2 cellular contexts compared by ENCODE assay signal in genomic region chr5:66992547-66992946, GRCh38.
TF ChIP-seq lines count a peak whose summit lies in the region.

No MANE protein-coding gene starts in this region.

TF ChIP-seq in HepG2, 621 proteins besides CTCF, POLR2A, EP300 and RAD21 (continued from another document):
- no peak for TF ChIP-seq RERE (CRISPR knock-in tag; IDR thresholded peaks at IDR 0.05; ENCODE audit: low read depth)
- no peak for TF ChIP-seq ZBTB7A (CRISPR knock-in tag; IDR thresholded peaks at IDR 0.05)
- no peak for TF ChIP-seq ZNF770 (CRISPR knock-in tag; IDR thresholded peaks at IDR 0.05)
- TF ChIP-seq ZSCAN9 (CRISPR knock-in tag; IDR thresholded peaks at IDR 0.05; ENCODE audit: borderline replicate concordance), result no peak
- no peak for TF ChIP-seq ZNF20 (CRISPR knock-in tag; IDR thresholded peaks at IDR 0.05)
- no peak for TF ChIP-seq ZSCAN25 (CRISPR knock-in tag; IDR thresholded peaks at IDR 0.05)
- no peak for TF ChIP-seq LRRFIP1 (CRISPR knock-in tag; conservative IDR thresholded peaks at IDR 0.05)
- TF ChIP-seq CEBPG (CRISPR knock-in tag; IDR thresholded peaks at IDR 0.05), result peak; percentile 41; the same call in 1 of the 2 replicates
- no peak for TF ChIP-seq ZNF670 (CRISPR knock-in tag; IDR thresholded peaks at IDR 0.05; ENCODE audit: borderline replicate concordance)
- TF ChIP-seq SALL2 (CRISPR knock-in tag; IDR thresholded peaks at IDR 0.05), result no peak
- TF ChIP-seq ZNF362 (CRISPR knock-in tag; IDR thresholded peaks at IDR 0.05; ENCODE audit: borderline replicate concordance), result no peak
- TF ChIP-seq YY1 (IDR thresholded peaks at IDR 0.05; ENCODE audit: insufficient read depth, insufficient replicate concordance, low read depth, low read length), result no peak
TF ChIP-seq in HepG2: peak in this region for 2.

TF ChIP-seq in SK-N-SH treated with all-trans-retinoic acid at 6 μM for 48 hours, 23 proteins besides CTCF, POLR2A, EP300 and RAD21 (continued from another document):
- no peak for TF ChIP-seq PATZ1 (CRISPR knock-in tag; IDR thresholded peaks at IDR 0.05; ENCODE audit: borderline replicate concordance)
- no peak for TF ChIP-seq ISL1 (CRISPR knock-in tag; IDR thresholded peaks at IDR 0.05)
- TF ChIP-seq RARB (CRISPR knock-in tag; IDR thresholded peaks at IDR 0.05), result no peak
- no peak for TF ChIP-seq PPARA (CRISPR knock-in tag; IDR thresholded peaks at IDR 0.05; ENCODE audit: borderline replicate concordance)
- no peak for TF ChIP-seq ZFP3 (CRISPR knock-in tag; IDR thresholded peaks at IDR 0.05)
- no peak for TF ChIP-seq CSRNP3 (CRISPR knock-in tag; IDR thresholded peaks at IDR 0.05)
- TF ChIP-seq TSHZ2 (CRISPR knock-in tag; IDR thresholded peaks at IDR 0.05), result no peak
- TF ChIP-seq ZNF8 (CRISPR knock-in tag; IDR thresholded peaks at IDR 0.05), result no peak
- TF ChIP-seq BACH2 (CRISPR knock-in tag; IDR thresholded peaks at IDR 0.05; ENCODE audit: borderline replicate concordance), result no peak
- no peak for TF ChIP-seq TCF4 (CRISPR knock-in tag; IDR thresholded peaks at IDR 0.05; ENCODE audit: borderline replicate concordance)
- no peak for TF ChIP-seq SNAI2 (CRISPR knock-in tag; IDR thresholded peaks at IDR 0.05)
- TF ChIP-seq ZNF565 (CRISPR knock-in tag; conservative IDR thresholded peaks at IDR 0.05; ENCODE audit: low read depth), result no peak
- no peak for TF ChIP-seq CSDC2 (CRISPR knock-in tag; IDR thresholded peaks at IDR 0.05)
- TF ChIP-seq ZC3H10 (CRISPR knock-in tag; IDR thresholded peaks at IDR 0.05), result no peak
- TF ChIP-seq ESRRG (CRISPR knock-in tag; IDR thresholded peaks at IDR 0.05), result no peak
- no peak for TF ChIP-seq ZNF70 (CRISPR knock-in tag; IDR thresholded peaks at IDR 0.05)
- no peak for TF ChIP-seq ARNTL (CRISPR knock-in tag; IDR thresholded peaks at IDR 0.05; ENCODE audit: borderline replicate concordance, low read depth)
- no peak for TF ChIP-seq ZFP30 (CRISPR knock-in tag; IDR thresholded peaks at IDR 0.05)
